16 cellular contexts compared by ENCODE assay signal in the genomic region with DNA sequence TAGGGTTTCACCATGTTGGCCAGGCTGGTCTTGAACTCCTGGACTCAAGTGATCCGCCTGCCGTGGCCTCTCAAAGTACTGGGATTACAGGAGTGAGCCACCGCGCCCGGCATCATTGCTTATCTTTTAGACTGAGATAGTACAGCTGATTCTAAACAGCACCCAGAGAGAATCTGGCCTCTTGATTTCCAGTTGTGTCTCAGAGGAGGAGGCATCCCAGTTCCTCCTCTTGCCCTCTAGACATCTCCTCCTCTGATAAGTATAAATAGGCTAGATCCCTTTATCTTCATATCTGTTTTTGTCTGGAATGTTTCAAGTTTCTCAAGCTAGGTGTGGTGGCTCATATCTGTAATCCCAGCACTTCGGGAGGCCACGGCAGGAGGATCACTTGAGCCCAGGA. TPM values are rescaled to one million over a fixed set of nuclear protein-coding genes. Genes with fewer than 3 reads are reported as not detected.
DNase-seq lines count a peak whose midpoint lies in the region; ATAC-seq and TF ChIP-seq lines count a peak whose summit lies in the region.
"Had no signal": no experiment of that assay in that cellular context is flagged by ENCODE, and none has a peak within 500 bp of the region (broad histone marks: within the 10 kb centered on the region; RNA-seq: fewer than 3 reads in every experiment).

No MANE protein-coding gene starts in this region.

- H4K20me1 ChIP-seq in GM23338 (replicated peaks; ENCODE audit: insufficient read depth) (peaks cover 60% of the 10 kb centered on the region), neural progenitor cell (ENCODE audit: low read depth) (peaks cover 90% of the 10 kb centered on the region)

- H3K79me2 ChIP-seq in ACC112 (ENCODE audit: control insufficient read depth, insufficient read depth, low read length, unreplicated experiment) (peaks cover 87% of the 10 kb centered on the region), GM23338 (replicated peaks; ENCODE audit: insufficient read depth) (peaks cover 100% of the 10 kb centered on the region), neural progenitor cell (ENCODE audit: low read depth) (peaks cover 99% of the 10 kb centered on the region)

- H2AFZ ChIP-seq in ACC112 (ENCODE audit: low read length, unreplicated experiment) (no peak overlapping the region), GM23338 (no peak overlapping the region), neural progenitor cell (replicated peaks) (no peak overlapping the region)

- H3K27ac Mint-ChIP-seq in GM23338 (peak overlapping the region; percentile 43; the same call in 1 of the 2 replicates), chondrocyte (ENCODE audit: unreplicated experiment) (no peak overlapping the region), neural progenitor cell (peak overlapping the region; percentile 46)
- H3K27ac Mint-ChIP-seq: memory B cell had no signal

- H3K36me3 Mint-ChIP-seq in GM23338 (ENCODE audit: low read depth), result peaks cover 22% of the 10 kb centered on the region; the same call in 2 of the 3 replicates
- peaks cover 2% of the 10 kb centered on the region for H3K36me3 Mint-ChIP-seq in chondrocyte (ENCODE audit: low read depth)
- H3K36me3 Mint-ChIP-seq in neural progenitor cell, result peaks cover 20% of the 10 kb centered on the region

- ATAC-seq in GM23338 (no peak), GM18868 (IDR thresholded peaks at IDR 0.05; ENCODE audit: unreplicated experiment) (no peak)
- ATAC-seq: Panc1 had no signal

- no peaks in the 10 kb centered on the region for H3K9me2 ChIP-seq in GM23338 (ENCODE audit: insufficient read depth)

- no peaks in the 10 kb centered on the region for H3K9me3 Mint-ChIP-seq in GM23338
- no peaks in the 10 kb centered on the region for H3K9me3 Mint-ChIP-seq in chondrocyte (ENCODE audit: low read depth)
- H3K9me3 Mint-ChIP-seq in neural progenitor cell, result no peaks in the 10 kb centered on the region
- H3K9me3 Mint-ChIP-seq: H9, memory B cell, neural crest cell had no signal

- H3K27me3 Mint-ChIP-seq in GM23338 (ENCODE audit: insufficient read depth, low read depth, poor library complexity) (peaks cover 5% of the 10 kb centered on the region), chondrocyte (ENCODE audit: low read depth) (no peaks in the 10 kb centered on the region), neural progenitor cell (ENCODE audit: insufficient read depth, low read depth) (peaks cover 7% of the 10 kb centered on the region)
- H3K27me3 Mint-ChIP-seq: memory B cell had no signal

- H3K4me3 ChIP-seq in ACC112 (ENCODE audit: low read depth, low read length) (no peak overlapping the region), GM23338 (no peak overlapping the region), neural progenitor cell (no peak overlapping the region)
- H3K4me3 ChIP-seq: heart right ventricle had no signal

- H3K27me3 ChIP-seq in ACC112 (ENCODE audit: insufficient read depth, low read length) (no peaks in the 10 kb centered on the region), GM23338 (ENCODE audit: insufficient read depth) (no peaks in the 10 kb centered on the region), neural progenitor cell (no peaks in the 10 kb centered on the region)
- H3K27me3 ChIP-seq: heart right ventricle had no signal

- H3K4me1 Mint-ChIP-seq in GM23338 (peaks cover 72% of the 10 kb centered on the region), chondrocyte (ENCODE audit: low read depth) (peaks cover 35% of the 10 kb centered on the region), neural progenitor cell (peaks cover 36% of the 10 kb centered on the region)

- TF ChIP-seq CTCF in GM23338 (conservative IDR thresholded peaks at IDR 0.05; ENCODE audit: low read depth in 2 of 2), result no peak
- no peak for TF ChIP-seq CTCF in chondrocyte (IDR thresholded peaks at IDR 0.05)
- TF ChIP-seq CTCF in neural progenitor cell (IDR thresholded peaks at IDR 0.05), result no peak

- H3F3A ChIP-seq in GM23338 (replicated peaks; ENCODE audit: low read depth) (no peaks in the 10 kb centered on the region), neural progenitor cell (ENCODE audit: low read depth) (peaks cover 8% of the 10 kb centered on the region)

- H3K4me2 ChIP-seq in GM23338, result peak overlapping the region; percentile 45; the same call in 1 of the 2 replicates
- H3K4me2 ChIP-seq in neural progenitor cell, result no peak overlapping the region

- H3K36me3 ChIP-seq in ACC112 (ENCODE audit: insufficient read depth, low read length) (peaks cover 7% of the 10 kb centered on the region; the same call in 1 of the 2 replicates), GM23338 (ENCODE audit: insufficient read depth) (no peaks in the 10 kb centered on the region), neural progenitor cell (no peaks in the 10 kb centered on the region)

- H3K9me3 ChIP-seq in neural progenitor cell (ENCODE audit: low read depth), result no peaks in the 10 kb centered on the region
- H3K9me3 ChIP-seq: heart right ventricle had no signal

- H3K27ac ChIP-seq in ACC112 (ENCODE audit: low read depth, low read length), result peak overlapping the region; percentile 75; the same call in 1 of the 2 replicates
- 0 out of 2 replicates have a peak overlapping the region, but pooled peaks have one; percentile 63 for H3K27ac ChIP-seq in GM23338 (ENCODE audit: low read depth)
- H3K27ac ChIP-seq in neural progenitor cell, result no peak overlapping the region

- no peak overlapping the region for H3K9ac ChIP-seq in neural progenitor cell

- DNase-seq in GM23338 (ENCODE audit: low spot score) (no peak), chondrocyte (ENCODE audit: low spot score) (peak; percentile 68), neural progenitor cell (ENCODE audit: low spot score) (no peak), AG08395 (ENCODE audit: low spot score) (no peak), NCI-H2081 treated with DMSO at 0.1 percent for 48 hours (lab: John Stamatoyannopoulos, UW) (no peak), SHP77 (lab: John Stamatoyannopoulos, UW) (no peak)
- DNase-seq: activated naive CD4-positive, alpha-beta T cell treated with Interleukin-2 at 50 U/mL for 16 hours; H9; heart right ventricle; KG1; retina had no signal

- H3K4me1 ChIP-seq in ACC112 (ENCODE audit: control insufficient read depth, insufficient read depth, low read length, unreplicated experiment) (peaks cover 27% of the 10 kb centered on the region), GM23338 (ENCODE audit: insufficient read depth) (peaks cover 57% of the 10 kb centered on the region), neural progenitor cell (peaks cover 36% of the 10 kb centered on the region)

- H3K4me3 Mint-ChIP-seq in GM23338 (no peak overlapping the region), chondrocyte (ENCODE audit: unreplicated experiment) (no peak overlapping the region), neural progenitor cell (no peak overlapping the region)
- H3K4me3 Mint-ChIP-seq: H9, memory B cell, neural crest cell had no signal

TF ChIP-seq in GM23338, 12 proteins besides CTCF, POLR2A, EP300 and RAD21 (continues in another document):
- no peak for TF ChIP-seq POLR2AphosphoS5 (IDR thresholded peaks at IDR 0.05; ENCODE audit: low read depth)
- no peak for TF ChIP-seq NANOG (IDR thresholded peaks at IDR 0.05; ENCODE audit: borderline replicate concordance)
- no peak for TF ChIP-seq CREB1 (CRISPR knock-in tag; IDR thresholded peaks at IDR 0.05; ENCODE audit: low read depth)

RNA-seq across cellular contexts. Expression of a gene that starts 7.0 kb away (rescaled TPM):
- total RNA-seq in GM23338 (2014; rRNA removed; shearing (Covaris generic)), result 42.6 and 45.9 TPM in 2 replicates
- polyA plus RNA-seq in GM23338 (2016; fragmentation: Nextera tagmentation; extraction: Ambion mirVana), result 15.8 and 18.7 TPM in 2 replicates
- total RNA-seq in chondrocyte (25.3 to 30.7 TPM (median 26.2 TPM) in 3 replicates), neural progenitor cell (ENCODE audit: low replicate concordance) (23.0 and 25.4 TPM in 2 replicates)

RNA-seq across cellular contexts. Expression of a gene that starts 32.7 kb away (rescaled TPM):
- 65.5 and 84.7 TPM in 2 replicates for total RNA-seq in GM23338 (2014; rRNA removed; shearing (Covaris generic))
- 9.4 and 12.9 TPM in 2 replicates for polyA plus RNA-seq in GM23338 (2016; fragmentation: Nextera tagmentation; extraction: Ambion mirVana)
- 25.4 to 36.0 TPM (median 32.2 TPM) in 3 replicates for total RNA-seq in chondrocyte
- total RNA-seq in neural progenitor cell (ENCODE audit: low replicate concordance), result 27.2 and 80.0 TPM in 2 replicates
